Comparison of ENCODE assay signal across 9 cellular contexts in the genomic region with DNA sequence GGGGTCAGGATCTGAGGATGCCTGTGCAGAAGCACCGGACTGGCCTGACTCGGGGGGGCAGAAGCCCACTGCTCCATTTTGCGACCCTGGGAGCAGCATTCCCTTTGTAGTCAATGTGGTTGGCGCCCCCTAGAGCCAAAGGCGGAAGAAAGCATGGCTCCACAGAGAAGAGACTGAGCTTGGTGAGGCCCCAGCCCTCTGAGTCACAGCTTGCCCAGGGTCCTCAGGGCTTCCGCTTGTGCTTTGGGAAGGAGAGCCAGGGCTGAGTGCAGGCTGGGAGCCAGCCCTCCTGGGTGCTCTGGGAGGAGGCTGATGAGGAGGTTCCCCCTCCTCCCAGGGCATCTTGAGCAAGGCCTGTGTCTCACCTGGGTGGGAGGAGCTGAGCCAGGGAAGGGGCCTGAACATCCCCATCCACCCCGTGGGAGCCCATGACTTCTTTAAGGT. TPM values are rescaled to one million over a fixed set of nuclear protein-coding genes. Genes with fewer than 3 reads are reported as not detected.
DNase-seq lines count a peak whose midpoint lies in the region; ATAC-seq and TF ChIP-seq lines count a peak whose summit lies in the region.
"Had no signal": no experiment of that assay in that cellular context is flagged by ENCODE, and none has a peak within 500 bp of the region (broad histone marks: within the 10 kb centered on the region; RNA-seq: fewer than 3 reads in every experiment).

No MANE protein-coding gene starts in this region.

- peak overlapping the region; percentile 82 for H3K27ac Mint-ChIP-seq in activated CD4-positive, alpha-beta memory T cell treated with anti-CD3 and anti-CD28 coated beads, Interleukin-2, amount 10 ng/mL, durations not matched to agents 7 days and 5 days
- no peak overlapping the region for H3K27ac Mint-ChIP-seq in nephron progenitor cell
- H3K27ac Mint-ChIP-seq: IgD-negative memory B cell had no signal

- peak; percentile 89 for DNase-seq in AG20443 (ENCODE audit: low spot score)
- peak; percentile 56 for DNase-seq in NCI-H2196 treated with DMSO at 0.1 percent for 48 hours (lab: John Stamatoyannopoulos, UW; ENCODE audit: unreplicated experiment)
- peak; percentile 64 for DNase-seq in activated CD4-positive, alpha-beta memory T cell treated with anti-CD3 and anti-CD28 coated beads, Interleukin-2, amount 10 ng/mL, durations not matched to agents 7 days and 5 days
- no peak for DNase-seq in epithelial cell of proximal tubule (ENCODE audit: low read depth)
- DNase-seq in nephron progenitor cell: peak; percentile 75

- peak; percentile 91 for TF ChIP-seq CTCF in epithelial cell of proximal tubule (conservative IDR thresholded peaks at IDR 0.05; ENCODE audit: low read depth, low read length)
- peak; percentile 78 for TF ChIP-seq CTCF in nephron progenitor cell (IDR thresholded peaks at IDR 0.05)

- no peaks in the 10 kb centered on the region for H3K27me3 Mint-ChIP-seq in activated CD4-positive, alpha-beta memory T cell treated with anti-CD3 and anti-CD28 coated beads, Interleukin-2, amount 10 ng/mL, durations not matched to agents 7 days and 5 days
- peaks cover 20% of the 10 kb centered on the region for H3K27me3 Mint-ChIP-seq in nephron progenitor cell (ENCODE audit: low read depth, poor library complexity)
- H3K27me3 Mint-ChIP-seq: IgD-negative memory B cell had no signal

- CTCF ChIA-PET in activated CD4-positive, alpha-beta memory T cell treated with anti-CD3 and anti-CD28 coated beads, Interleukin-2, amount 10 ng/mL, durations not matched to agents 7 days and 5 days (lab: Charles Lee): interaction anchor here (0.6 to 12.3 kb wide), 29 partner anchors 10 to 428 kb away, joined by 3 to 278 read pairs (median 4); partner anchors contain the start of genes AQP7, NFX1 and NOL6

- H3K4me3 ChIP-seq in epithelial cell of proximal tubule (ENCODE audit: low read depth, low read length): no peak overlapping the region

- ATAC-seq in GM18502 (IDR thresholded peaks at IDR 0.05; ENCODE audit: poor library complexity, unreplicated experiment): peak; percentile 51
- no peak for ATAC-seq in HG03354 (IDR thresholded peaks at IDR 0.05; ENCODE audit: poor library complexity, severe bottlenecking, unreplicated experiment)
- ATAC-seq in HG03175 (IDR thresholded peaks at IDR 0.05; ENCODE audit: unreplicated experiment): no peak

- POLR2A ChIA-PET in activated CD4-positive, alpha-beta memory T cell treated with anti-CD3 and anti-CD28 coated beads, Interleukin-2, amount 10 ng/mL, durations not matched to agents 7 days and 5 days (lab: Charles Lee): interaction anchor here (0.8 to 4.2 kb wide), 8 partner anchors 11 to 427 kb away, joined by 3 to 35 read pairs (median 12); partner anchors contain the start of genes DNAJA1, NFX1 and NOL6

- no peaks in the 10 kb centered on the region for H3K36me3 Mint-ChIP-seq in activated CD4-positive, alpha-beta memory T cell treated with anti-CD3 and anti-CD28 coated beads, Interleukin-2, amount 10 ng/mL, durations not matched to agents 7 days and 5 days (ENCODE audit: low read depth)
- H3K36me3 Mint-ChIP-seq in nephron progenitor cell (ENCODE audit: low read depth): no peaks in the 10 kb centered on the region

- H3K9me3 Mint-ChIP-seq in activated CD4-positive, alpha-beta memory T cell treated with anti-CD3 and anti-CD28 coated beads, Interleukin-2, amount 10 ng/mL, durations not matched to agents 7 days and 5 days: no peaks in the 10 kb centered on the region
- no peaks in the 10 kb centered on the region for H3K9me3 Mint-ChIP-seq in nephron progenitor cell
- H3K9me3 Mint-ChIP-seq: IgD-negative memory B cell had no signal

- H3K4me3 Mint-ChIP-seq in activated CD4-positive, alpha-beta memory T cell treated with anti-CD3 and anti-CD28 coated beads, Interleukin-2, amount 10 ng/mL, durations not matched to agents 7 days and 5 days: peak overlapping the region; percentile 2
- no peak overlapping the region for H3K4me3 Mint-ChIP-seq in nephron progenitor cell

- peaks cover 63% of the 10 kb centered on the region for H3K4me1 Mint-ChIP-seq in activated CD4-positive, alpha-beta memory T cell treated with anti-CD3 and anti-CD28 coated beads, Interleukin-2, amount 10 ng/mL, durations not matched to agents 7 days and 5 days
- peaks cover 19% of the 10 kb centered on the region for H3K4me1 Mint-ChIP-seq in nephron progenitor cell

RNA-seq across cellular contexts. Expression of gene AQP3, which starts 5.5 kb away (rescaled TPM):
- total RNA-seq in activated CD4-positive, alpha-beta memory T cell treated with anti-CD3 and anti-CD28 coated beads, Interleukin-2, amount 10 ng/mL, durations not matched to agents 7 days and 5 days: 100 to 1,000 TPM; 162 to 167 TPM
- total RNA-seq in epithelial cell of proximal tubule: 0.65 and 5.4 TPM in 2 replicates

RNA-seq across cellular contexts. Expression of gene NOL6, which starts 20.9 kb away (rescaled TPM):
- total RNA-seq in activated CD4-positive, alpha-beta memory T cell treated with anti-CD3 and anti-CD28 coated beads, Interleukin-2, amount 10 ng/mL, durations not matched to agents 7 days and 5 days: 10 to 100 TPM; 21.6 to 22.4 TPM
- 19.3 and 45.4 TPM in 2 replicates for total RNA-seq in epithelial cell of proximal tubule

RNA-seq across cellular contexts. Expression of gene AQP7, which starts 50.5 kb away (rescaled TPM):
- total RNA-seq in activated CD4-positive, alpha-beta memory T cell treated with anti-CD3 and anti-CD28 coated beads, Interleukin-2, amount 10 ng/mL, durations not matched to agents 7 days and 5 days: under 1 TPM; 0.40 to 0.55 TPM
- total RNA-seq in epithelial cell of proximal tubule: not detected in 2 replicates

Comparison
In these comparisons a context has a peak if more than half of its experiments do, and no peak if none do; other contexts are left out.
1. RNA of gene AQP3, which starts 5.5 kb away (total RNA-seq): 162 to 167 TPM in activated CD4-positive, alpha-beta memory T cell treated with anti-CD3 and anti-CD28 coated beads, Interleukin-2, amount 10 ng/mL, durations not matched to agents 7 days and 5 days; 0.65 to 5.4 TPM in epithelial cell of proximal tubule; every median in the first group is over 10 times any median in the second.